In the genomic region with DNA sequence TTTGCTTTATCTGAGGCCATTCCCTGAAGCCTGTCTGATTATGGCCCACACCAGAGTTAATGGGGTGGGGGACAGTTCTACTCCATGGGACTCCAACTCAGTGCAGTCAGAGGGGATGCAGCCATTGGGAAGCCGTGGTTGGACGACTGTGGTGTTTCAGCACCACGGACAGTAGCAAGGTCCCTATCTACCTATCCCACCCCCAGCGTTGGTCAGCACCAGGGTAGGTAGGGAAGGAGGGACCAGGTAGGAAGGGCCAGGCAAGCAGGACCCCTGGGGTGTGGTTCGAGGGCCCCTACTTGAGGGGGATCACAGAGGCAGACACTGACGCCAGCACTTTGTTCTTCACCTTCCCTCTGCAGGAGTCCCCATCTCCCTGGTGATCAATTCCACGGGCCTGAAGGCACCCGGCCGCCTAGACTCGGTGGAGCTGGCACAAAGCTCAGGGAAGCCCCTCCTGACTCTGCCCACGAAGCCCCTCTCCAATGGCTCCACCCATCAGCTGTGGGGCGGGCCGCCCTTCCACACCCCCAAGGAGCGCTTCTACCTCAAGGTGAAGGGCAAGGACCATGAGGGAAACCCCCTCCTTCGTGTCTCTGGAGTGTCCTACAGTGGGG, we compare ENCODE assay signal across 16 cellular contexts. TPM values are rescaled to one million over a fixed set of nuclear protein-coding genes. Genes with fewer than 3 reads are reported as not detected.
A peak's percentile ranks its signal among the peaks of the same experiment; 100 is the strongest.
DNase-seq lines count a peak whose midpoint lies in the region; ATAC-seq, FAIRE-seq and TF ChIP-seq lines count a peak whose summit lies in the region.
"Had no signal": no experiment of that assay in that cellular context is flagged by ENCODE, and none has a peak within 500 bp of the region (broad histone marks: within the 10 kb centered on the region; RNA-seq: fewer than 3 reads in every experiment).

No MANE protein-coding gene starts in this region.

- no peaks in the 10 kb centered on the region for H3K4me1 Mint-ChIP-seq in activated CD4-positive, alpha-beta T cell treated with anti-CD3 and anti-CD28 coated beads, Interleukin-2, amount 10 ng/mL, durations not matched to agents 7 days and 5 days

- H3K27me3 ChIP-seq in H1 (replicated peaks in 1 of 4; ENCODE audit: control insufficient read depth in 3 of 4, extremely low read depth in 1 of 4, insufficient read depth in 3 of 4, low read length in 3 of 4) (no peaks in the 10 kb centered on the region), osteoblast (ENCODE audit: insufficient read depth, low read length) (peaks cover 22% of the 10 kb centered on the region)
- H3K27me3 ChIP-seq: uterus had no signal

- peaks cover 0 to 13% (median 3%) of the 10 kb centered on the region in 4 experiments; a peak in 4 of 8 replicates for H3K36me3 ChIP-seq in H1 (ENCODE audit: control insufficient read depth in 2 of 4, insufficient read depth in 4 of 4, low read length in 3 of 4)
- H3K36me3 ChIP-seq in osteoblast (ENCODE audit: insufficient read depth, low read length) = no peaks in the 10 kb centered on the region
- H3K36me3 ChIP-seq: uterus had no signal

- H4K91ac ChIP-seq in H1 (replicated peaks; ENCODE audit: insufficient read length, low read length) = no peak overlapping the region

- H4K20me1 ChIP-seq in H1 (replicated peaks in 1 of 2; ENCODE audit: control insufficient read depth in 1 of 2, insufficient read depth in 2 of 2, low read length in 2 of 2) = no peaks in the 10 kb centered on the region
- peaks cover 9% of the 10 kb centered on the region for H4K20me1 ChIP-seq in osteoblast (ENCODE audit: insufficient read depth, low read length)

- TF ChIP-seq CTCF in H1 (IDR thresholded peaks at IDR 0.05; ENCODE audit: control extremely low read depth in 1 of 3, insufficient read depth in 1 of 3, low read depth in 1 of 3, low read length in 3 of 3) (no peak), osteoblast (IDR thresholded peaks at IDR 0.05; ENCODE audit: extremely low read depth, low read depth, low read length) (no peak)

- H3K36me3 Mint-ChIP-seq in activated CD4-positive, alpha-beta T cell treated with anti-CD3 and anti-CD28 coated beads, Interleukin-2, amount 10 ng/mL, durations not matched to agents 7 days and 5 days (ENCODE audit: low read depth) = no peaks in the 10 kb centered on the region

- H3K27ac ChIP-seq in H1 (ENCODE audit: low read depth, low read length) (no peak overlapping the region), osteoblast (ENCODE audit: low read depth, low read length) (no peak overlapping the region)

- FAIRE-seq in H1 (lab: Jason Lieb, UNC) = peak; percentile 66
- FAIRE-seq: G401.6 had no signal

- TF ChIP-seq RAD21 in H1 (IDR thresholded peaks at IDR 0.05 in 1 of 2, conservative IDR thresholded peaks at IDR 0.05 in 1 of 2; ENCODE audit: low read depth in 2 of 2, low read length in 2 of 2) = no peak

- no peak overlapping the region for H2BK15ac ChIP-seq in H1 (ENCODE audit: low read length)

- no peak overlapping the region for H2BK20ac ChIP-seq in H1 (ENCODE audit: low read length)

- H3K23me2 ChIP-seq in H1 (ENCODE audit: low read depth, low read length) = peaks cover 10% of the 10 kb centered on the region; the same call in 1 of the 2 replicates

- H4K5ac ChIP-seq in H1 (ENCODE audit: insufficient read length, low read depth, low read length) = no peak overlapping the region

- CTCF ChIA-PET in activated CD4-positive, alpha-beta T cell treated with anti-CD3 and anti-CD28 coated beads, Interleukin-2, amount 10 ng/mL, durations not matched to agents 7 days and 5 days (lab: Charles Lee) = no interaction called here
- CTCF ChIA-PET in H1 (lab: Charles Lee; ENCODE audit: partially characterized antibody) = no interaction called here

- H2BK5ac ChIP-seq in H1 (ENCODE audit: low read depth, low read length) = no peak overlapping the region

- H2BK120ac ChIP-seq in H1 (replicated peaks; ENCODE audit: low read depth, low read length) = no peak overlapping the region

- POLR2A ChIA-PET in activated CD4-positive, alpha-beta T cell treated with anti-CD3 and anti-CD28 coated beads, Interleukin-2, amount 10 ng/mL, durations not matched to agents 7 days and 5 days (lab: Charles Lee) = no interaction called here
- POLR2A ChIA-PET in H1 (lab: Charles Lee; ENCODE audit: partially characterized antibody) = interaction anchor here (0.6 to 1.8 kb wide), 3 partner anchors 9 to 372 kb away, joined by 3 to 5 read pairs (median 3); no protein-coding TSS in a partner anchor

- no peak overlapping the region for H2AK5ac ChIP-seq in H1 (ENCODE audit: low read depth, low read length)

- no peak overlapping the region for H2AFZ ChIP-seq in H1 (ENCODE audit: low read length)
- H2AFZ ChIP-seq in osteoblast (ENCODE audit: low read length) = no peak overlapping the region

- H2BK12ac ChIP-seq in H1 (ENCODE audit: low read depth, low read length) = no peak overlapping the region

- H3K18ac ChIP-seq in H1 (ENCODE audit: extremely low read depth, low read length) = no peak overlapping the region

- no peak overlapping the region for H3K4me3 ChIP-seq in H1 (ENCODE audit: extremely low read depth in 1 of 4, insufficient read depth in 2 of 4, low read depth in 3 of 4, low read length in 4 of 4)
- H3K4me3 ChIP-seq in osteoblast (ENCODE audit: insufficient read depth, low read length) = no peak overlapping the region
- H3K4me3 ChIP-seq: uterus had no signal

- H3K9me3 ChIP-seq in H1 (ENCODE audit: insufficient read depth in 2 of 2, low read depth in 1 of 2, low read length in 1 of 2) (no peaks in the 10 kb centered on the region), osteoblast (ENCODE audit: low read depth, low read length) (no peaks in the 10 kb centered on the region)
- H3K9me3 ChIP-seq: uterus had no signal

- no peak overlapping the region for H3K27ac Mint-ChIP-seq in activated CD4-positive, alpha-beta T cell treated with anti-CD3 and anti-CD28 coated beads, Interleukin-2, amount 10 ng/mL, durations not matched to agents 7 days and 5 days
- H3K27ac Mint-ChIP-seq: activated CD8-positive, alpha-beta T cell treated with anti-CD3 and anti-CD28 coated beads for 36 hours had no signal

- no peak overlapping the region for H3K23ac ChIP-seq in H1 (ENCODE audit: insufficient read length)

- H3K4me2 ChIP-seq in H1 (ENCODE audit: insufficient read depth in 1 of 2, low read depth in 2 of 2, low read length in 2 of 2) (no peak overlapping the region), osteoblast (ENCODE audit: insufficient read depth, low read length) (no peak overlapping the region)

- no peak for TF ChIP-seq POLR2A in H1 (IDR thresholded peaks at IDR 0.05; ENCODE audit: control extremely low read depth in 1 of 2, low read depth in 2 of 2, low read length in 2 of 2)

- H3K79me2 ChIP-seq in H1 (ENCODE audit: control insufficient read depth in 1 of 2, insufficient read depth in 2 of 2, low read length in 2 of 2) = no peaks in the 10 kb centered on the region
- no peaks in the 10 kb centered on the region for H3K79me2 ChIP-seq in osteoblast (ENCODE audit: insufficient read depth, low read length)

- no peaks in the 10 kb centered on the region for H3K9me3 Mint-ChIP-seq in activated CD4-positive, alpha-beta T cell treated with anti-CD3 and anti-CD28 coated beads, Interleukin-2, amount 10 ng/mL, durations not matched to agents 7 days and 5 days
- H3K9me3 Mint-ChIP-seq: activated CD8-positive, alpha-beta T cell treated with anti-CD3 and anti-CD28 coated beads for 36 hours had no signal

- no peak overlapping the region for H3K9ac ChIP-seq in H1 (replicated peaks in 1 of 4; ENCODE audit: extremely low read depth in 1 of 4, low read depth in 3 of 4, low read length in 3 of 4)

- peaks cover 0 to 7% (median 2%) of the 10 kb centered on the region in 4 experiments; a peak in 5 of 7 replicates for H3K4me1 ChIP-seq in H1 (replicated peaks in 1 of 4; ENCODE audit: control insufficient read depth in 3 of 4, insufficient read depth in 4 of 4, low read length in 3 of 4)
- H3K4me1 ChIP-seq in osteoblast (ENCODE audit: insufficient read depth, low read length) = peaks cover 11% of the 10 kb centered on the region
- H3K4me1 ChIP-seq: uterus had no signal

- no peak for TF ChIP-seq EP300 in H1 (IDR thresholded peaks at IDR 0.05; ENCODE audit: borderline replicate concordance in 1 of 2, low read depth in 2 of 2, low read length in 2 of 2)

- 84% methylated on average over 15 of the region's 15 CpGs; no CpG with 5 or more reads in 1 of the 2 experiments for WGBS in H1 (ENCODE audit: extremely low coverage in 1 of 2, insufficient coverage in 1 of 2, insufficient read length in 1 of 2, insufficient replicate concordance in 2 of 2, low coverage in 1 of 2, low lambda C conversion rate in 2 of 2, missing lambda C conversion rate in 1 of 2), 2 experiments

- ATAC-seq in HG02885 (IDR thresholded peaks at IDR 0.05; ENCODE audit: poor library complexity, unreplicated experiment) (no peak), HG02763 (IDR thresholded peaks at IDR 0.05; ENCODE audit: unreplicated experiment) (no peak)
- ATAC-seq: activated CD8-positive, alpha-beta T cell treated with anti-CD3 and anti-CD28 coated beads for 36 hours had no signal

- DNase-seq in activated CD4-positive, alpha-beta T cell treated with anti-CD3 and anti-CD28 coated beads, Interleukin-2, amount 10 ng/mL, durations not matched to agents 7 days and 5 days = peak; percentile 11
- no peak for DNase-seq in activated CD4-positive, alpha-beta T cell treated with anti-CD3 and anti-CD28 coated beads for 1 hour
- peak; percentile 18 for DNase-seq in NAMALWA (ENCODE audit: low spot score)
- peak in 1 of 2 experiments; percentile 82 for DNase-seq in H1 (ENCODE audit: low read depth in 1 of 2, low spot score in 2 of 2)
- peak; percentile 14 for DNase-seq in osteoblast (ENCODE audit: insufficient read length, low spot score, missing footprints)
- DNase-seq in NCI-H128 (lab: John Stamatoyannopoulos, UW; ENCODE audit: unreplicated experiment) = no peak
- DNase-seq: activated CD8-positive, alpha-beta T cell treated with anti-CD3 and anti-CD28 coated beads for 36 hours; NCI-H1105 treated with DMSO at 0.1 percent for 48 hours; stimulated activated CD8-positive, alpha-beta memory T cell treated with anti-CD3 and anti-CD28 coated beads, Interleukin-4, amount 100 ng/mL, for 48 hours; T-helper 1 cell; uterus had no signal

- H3K14ac ChIP-seq in H1 (ENCODE audit: insufficient read length) = no peak overlapping the region

- peaks cover 2% of the 10 kb centered on the region for H3K27me3 Mint-ChIP-seq in activated CD4-positive, alpha-beta T cell treated with anti-CD3 and anti-CD28 coated beads, Interleukin-2, amount 10 ng/mL, durations not matched to agents 7 days and 5 days

- no peak overlapping the region for H3K56ac ChIP-seq in H1 (replicated peaks; ENCODE audit: insufficient read length, low read depth, low read length)

- no peak overlapping the region for H3K4ac ChIP-seq in H1 (replicated peaks; ENCODE audit: insufficient read length, low read depth, low read length)

- H3K4me3 Mint-ChIP-seq in activated CD4-positive, alpha-beta T cell treated with anti-CD3 and anti-CD28 coated beads, Interleukin-2, amount 10 ng/mL, durations not matched to agents 7 days and 5 days = no peak overlapping the region
- H3K4me3 Mint-ChIP-seq: activated CD8-positive, alpha-beta T cell treated with anti-CD3 and anti-CD28 coated beads for 36 hours had no signal

- no peak overlapping the region for H4K8ac ChIP-seq in H1 (ENCODE audit: extremely low read depth, insufficient read depth, low read length)

- H3K79me1 ChIP-seq in H1 (ENCODE audit: low read depth, low read length) = no peaks in the 10 kb centered on the region

RNA-seq across cellular contexts. Expression of a gene that starts 33.2 kb away (rescaled TPM):
- not detected for total RNA-seq in activated CD4-positive, alpha-beta T cell treated with anti-CD3 and anti-CD28 coated beads, Interleukin-2, amount 10 ng/mL, durations not matched to agents 7 days and 5 days
- total RNA-seq in H1 (2021; fragmentation: NEBNext Ultra II Directional; extraction: Animal tissue kit (Norgen Biotek cat#: 25700)) = 7.9 and 9.1 TPM in 2 replicates
- 5.0 and 8.3 TPM in 2 replicates for polyA plus RNA-seq in H1 (2011; rRNA removed)
- polyA plus RNA-seq in H1 (2011; cell fraction: cytosol; rRNA removed) = 6.4 TPM
- polyA plus RNA-seq in H1 (2011; cell fraction: nucleus; rRNA removed) = 60.8 TPM
- 3.3 to 10.7 TPM (median 7.7 TPM) in 4 replicates for polyA plus RNA-seq in H1 (2012, experiment 1 of 2)
- polyA plus RNA-seq in H1 (2012, experiment 2 of 2) = 2.3 TPM
- polyA plus RNA-seq in H1 (2013, experiment 1 of 2) = 3.8 TPM
- polyA plus RNA-seq in H1 (2013, experiment 2 of 2) = 2.5 TPM
- polyA minus RNA-seq in H1 (2011; rRNA and poly(A)+ RNA removed) = 4.6 and 7.6 TPM in 2 replicates
- 9.8 TPM for polyA minus RNA-seq in H1 (2011; cell fraction: cytosol; rRNA and poly(A)+ RNA removed)
- polyA minus RNA-seq in H1 (2011; cell fraction: nucleus; rRNA and poly(A)+ RNA removed) = 25.3 TPM
- total RNA-seq in osteoblast = under 0.01 TPM in 2 replicates
- total RNA-seq: activated CD8-positive, alpha-beta T cell treated with anti-CD3 and anti-CD28 coated beads for 36 hours; kidney epithelial cell had no signal
- polyA plus RNA-seq: fibroblast of lung had no signal

Comparison
In these comparisons a context has a peak if more than half of its experiments do, and no peak if none do; other contexts are left out.
1. DNase-seq: peak in activated CD4-positive, alpha-beta T cell treated with anti-CD3 and anti-CD28 coated beads, Interleukin-2, amount 10 ng/mL, durations not matched to agents 7 days and 5 days (single experiment), NAMALWA (single experiment) and osteoblast (single experiment); none in activated CD4-positive, alpha-beta T cell treated with anti-CD3 and anti-CD28 coated beads for 1 hour (single experiment) and NCI-H128 (single experiment).